17 cellular contexts compared by ENCODE assay signal in genomic region chr11:80638296-80638695, GRCh38.
"Had no signal": no experiment of that assay in that cellular context is flagged by ENCODE, and none has a peak within 500 bp of the region (broad histone marks: within the 10 kb centered on the region; RNA-seq: fewer than 3 reads in every experiment).

No MANE protein-coding gene starts in this region.

- DNase-seq: activated CD4-positive, alpha-beta T cell treated with anti-CD3 and anti-CD28 coated beads for 48 hours; activated CD8-positive, alpha-beta T cell treated with anti-CD3 and anti-CD28 coated beads for 36 hours; activated effector memory CD4-positive, alpha-beta T cell treated with Interleukin-2 at 50 U/mL for 16 hours; activated naive CD4-positive, alpha-beta T cell treated with anti-CD3 and anti-CD28 coated beads, Interleukin-2, amount 50 U/mL, for 16 hours; activated T-cell treated with anti-CD3 and anti-CD28 coated beads, Interleukin-2, amount 50 U/mL, for 4 hours; dorsolateral prefrontal cortex; endodermal cell; kidney; left ventricle myocardium superior; mesendoderm; natural killer cell; retina; stimulated activated CD4-positive, alpha-beta T cell treated with anti-CD3 and anti-CD28 coated beads, Interleukin-2, amount 100 ng/mL, for 48 hours had no signal

- FAIRE-seq: kidney had no signal

- H3K27ac ChIP-seq: dorsolateral prefrontal cortex, neutrophil, parathyroid adenoma had no signal

- H3K79me2 ChIP-seq: parathyroid adenoma had no signal

- H3K27me3 ChIP-seq: dorsolateral prefrontal cortex, neutrophil had no signal

- H2AFZ ChIP-seq: parathyroid adenoma had no signal

- H3K4me1 ChIP-seq: parathyroid adenoma had no signal

- H3K9me3 ChIP-seq: neutrophil had no signal

- ATAC-seq: activated CD8-positive, alpha-beta T cell treated with anti-CD3 and anti-CD28 coated beads for 36 hours; activated T-cell treated with anti-CD3 and anti-CD28 coated beads, Interleukin-2, amount 50 U/mL, for 4 hours; left ventricle myocardium superior; natural killer cell; stimulated activated memory B cell treated with anti-CD40 and anti-IgM and Interleukin-4, amounts not matched to agents 10 μg/mL and 1 μg/mL and 100 μg/mL, for 72 hours; WTC11 had no signal

- H3K4me3 ChIP-seq: dorsolateral prefrontal cortex had no signal

- H3K9ac ChIP-seq: parathyroid adenoma had no signal

- H3K36me3 ChIP-seq: neutrophil had no signal
